12 cellular contexts compared by ENCODE assay signal in genomic region chr19:8655340-8655709, GRCh38. TPM values are rescaled to one million over a fixed set of nuclear protein-coding genes. Genes with fewer than 3 reads are reported as not detected.
DNase-seq lines count a peak whose midpoint lies in the region; ATAC-seq and FAIRE-seq lines count a peak whose summit lies in the region.
"Had no signal": no experiment of that assay in that cellular context is flagged by ENCODE, and none has a peak within 500 bp of the region (broad histone marks: within the 10 kb centered on the region; RNA-seq: fewer than 3 reads in every experiment).

No MANE protein-coding gene starts in this region.

- H3K4me1 ChIP-seq in small intestine (ENCODE audit: control insufficient read depth in 2 of 2, insufficient read depth in 1 of 2, low read depth in 1 of 2, low read length in 1 of 2) = no peaks in the 10 kb centered on the region

- H3K9me3 ChIP-seq in small intestine (ENCODE audit: control insufficient read depth, low read depth) = no peaks in the 10 kb centered on the region
- H3K9me3 ChIP-seq: heart left ventricle, sigmoid colon had no signal

- CTCF ChIA-PET in activated CD4-positive, alpha-beta T cell treated with anti-CD3 and anti-CD28 coated beads, Interleukin-2, amount 10 ng/mL, durations not matched to agents 7 days and 5 days (lab: Charles Lee) = interaction anchor here (1.0 to 3.9 kb wide), 7 partner anchors 10 to 48 kb away, joined by 3 to 40 read pairs (median 4); no protein-coding TSS in a partner anchor

- H3K27ac Mint-ChIP-seq in activated CD4-positive, alpha-beta T cell treated with anti-CD3 and anti-CD28 coated beads, Interleukin-2, amount 10 ng/mL, durations not matched to agents 7 days and 5 days = no peak overlapping the region
- H3K27ac Mint-ChIP-seq: mesothelial cell of epicardium had no signal

- H3K27me3 ChIP-seq in small intestine (ENCODE audit: control insufficient read depth in 2 of 2, insufficient read depth in 2 of 2, low read length in 2 of 2) = no peaks in the 10 kb centered on the region

- no peak overlapping the region for H3K27ac ChIP-seq in small intestine (ENCODE audit: low read depth in 1 of 2, low read length in 1 of 2)
- H3K27ac ChIP-seq: heart left ventricle, sigmoid colon had no signal

- H3K4me3 Mint-ChIP-seq in activated CD4-positive, alpha-beta T cell treated with anti-CD3 and anti-CD28 coated beads, Interleukin-2, amount 10 ng/mL, durations not matched to agents 7 days and 5 days = peak overlapping the region; percentile 0

- POLR2A ChIA-PET in activated CD4-positive, alpha-beta T cell treated with anti-CD3 and anti-CD28 coated beads, Interleukin-2, amount 10 ng/mL, durations not matched to agents 7 days and 5 days (lab: Charles Lee) = interaction anchor here (0.6 kb wide), 1 partner anchor 39 kb away, joined by 4 read pairs; no protein-coding TSS in a partner anchor

- no peak for FAIRE-seq in small intestine (lab: Jason Lieb, UNC)

- no peaks in the 10 kb centered on the region for H3K36me3 ChIP-seq in small intestine (ENCODE audit: control insufficient read depth in 2 of 2, insufficient read depth in 2 of 2, low read length in 2 of 2)
- H3K36me3 ChIP-seq: heart left ventricle, sigmoid colon had no signal

- H3K27me3 Mint-ChIP-seq in activated CD4-positive, alpha-beta T cell treated with anti-CD3 and anti-CD28 coated beads, Interleukin-2, amount 10 ng/mL, durations not matched to agents 7 days and 5 days = peaks cover 11% of the 10 kb centered on the region

- peaks cover 33% of the 10 kb centered on the region for H3K4me1 Mint-ChIP-seq in activated CD4-positive, alpha-beta T cell treated with anti-CD3 and anti-CD28 coated beads, Interleukin-2, amount 10 ng/mL, durations not matched to agents 7 days and 5 days
- H3K4me1 Mint-ChIP-seq: mesothelial cell of epicardium had no signal

- peak; percentile 61 for ATAC-seq in stimulated activated naive CD8-positive, alpha-beta T cell treated with anti-CD3 and anti-CD28 coated beads, Interleukin-15, Interleukin-2, amounts not matched to agents 100 U/mL and 50 U/mL, for 24 hours
- ATAC-seq in GM21526 (IDR thresholded peaks at IDR 0.05; ENCODE audit: low FRiP score, unreplicated experiment) = no peak

- WGBS in small intestine, 3 donors = 42 to 65% (median 53%) methylated on average over 10 to 12 of the region's 12 CpGs

- no peak overlapping the region for H3K4me3 ChIP-seq in small intestine (ENCODE audit: low read depth in 1 of 2, low read length in 2 of 2)

- DNase-seq in activated gamma-delta T cell treated with Interleukin-2 at 50 U/mL for 16 hours (peak; percentile 50), activated gamma-delta T cell (lab: John Stamatoyannopoulos, UW) (no peak), small intestine (no peak), NCI-H1436 (lab: John Stamatoyannopoulos, UW) (no peak)
- DNase-seq in activated CD4-positive, alpha-beta T cell treated with anti-CD3 and anti-CD28 coated beads, Interleukin-2, amount 10 ng/mL, durations not matched to agents 7 days and 5 days = peak; percentile 37
- peak; percentile 33 for DNase-seq in central memory CD4-positive, alpha-beta T cell
- peak; percentile 52 for DNase-seq in stimulated activated naive CD8-positive, alpha-beta T cell treated with anti-CD3 and anti-CD28 coated beads, Interleukin-15, Interleukin-2, amounts not matched to agents 100 U/mL and 50 U/mL, for 24 hours

- no peaks in the 10 kb centered on the region for H3K36me3 Mint-ChIP-seq in activated CD4-positive, alpha-beta T cell treated with anti-CD3 and anti-CD28 coated beads, Interleukin-2, amount 10 ng/mL, durations not matched to agents 7 days and 5 days (ENCODE audit: low read depth)
- H3K36me3 Mint-ChIP-seq: mesothelial cell of epicardium had no signal

- H3K9me3 Mint-ChIP-seq in activated CD4-positive, alpha-beta T cell treated with anti-CD3 and anti-CD28 coated beads, Interleukin-2, amount 10 ng/mL, durations not matched to agents 7 days and 5 days = no peaks in the 10 kb centered on the region
- H3K9me3 Mint-ChIP-seq: mesothelial cell of epicardium had no signal

RNA-seq across cellular contexts. Expression of gene NFILZ, which starts 24.9 kb away (rescaled TPM):
- total RNA-seq in activated CD4-positive, alpha-beta T cell treated with anti-CD3 and anti-CD28 coated beads, Interleukin-2, amount 10 ng/mL, durations not matched to agents 7 days and 5 days = not detected
- not detected for polyA plus RNA-seq in small intestine
- total RNA-seq: dermis microvascular lymphatic vessel endothelial cell, heart left ventricle, mesothelial cell of epicardium, sigmoid colon had no signal
- polyA plus RNA-seq: heart left ventricle, sigmoid colon had no signal

RNA-seq across cellular contexts. Expression of gene ACTL9, which starts 43.3 kb away (rescaled TPM):
- not detected for total RNA-seq in activated CD4-positive, alpha-beta T cell treated with anti-CD3 and anti-CD28 coated beads, Interleukin-2, amount 10 ng/mL, durations not matched to agents 7 days and 5 days
- polyA plus RNA-seq in small intestine = not detected
- total RNA-seq: dermis microvascular lymphatic vessel endothelial cell, heart left ventricle, mesothelial cell of epicardium, sigmoid colon had no signal
- polyA plus RNA-seq: heart left ventricle, sigmoid colon had no signal

RNA-seq across cellular contexts. Expression of gene ADAMTS10, which starts 44.8 kb away (rescaled TPM):
- total RNA-seq in activated CD4-positive, alpha-beta T cell treated with anti-CD3 and anti-CD28 coated beads, Interleukin-2, amount 10 ng/mL, durations not matched to agents 7 days and 5 days = 10 to 100 TPM; 10.6 to 15.3 TPM
- polyA plus RNA-seq in small intestine = 1 to 10 TPM in 2 of 3 donors, not detected in 1; 1.9 to 8.5 TPM

Comparison
In these comparisons a context has a peak if more than half of its experiments do, and no peak if none do; other contexts are left out.
1. DNase-seq: peak in activated gamma-delta T cell treated with Interleukin-2 at 50 U/mL for 16 hours (single experiment), activated CD4-positive, alpha-beta T cell treated with anti-CD3 and anti-CD28 coated beads, Interleukin-2, amount 10 ng/mL, durations not matched to agents 7 days and 5 days (single experiment), central memory CD4-positive, alpha-beta T cell (single experiment) and stimulated activated naive CD8-positive, alpha-beta T cell treated with anti-CD3 and anti-CD28 coated beads, Interleukin-15, Interleukin-2, amounts not matched to agents 100 U/mL and 50 U/mL, for 24 hours (single experiment); none in activated gamma-delta T cell (single experiment), small intestine (single experiment) and NCI-H1436 (single experiment).